Comparison of ENCODE assay signal across 11 cellular contexts in genomic region chr3:125140011-125140813, GRCh38.
A peak's percentile ranks its signal among the peaks of the same experiment; 100 is the strongest.
DNase-seq lines count a peak whose midpoint lies in the region; ATAC-seq, FAIRE-seq and TF ChIP-seq lines count a peak whose summit lies in the region.
"Had no signal": no experiment of that assay in that cellular context is flagged by ENCODE, and none has a peak within 500 bp of the region (broad histone marks: within the 10 kb centered on the region; RNA-seq: fewer than 3 reads in every experiment).

No MANE protein-coding gene starts in this region.

- no peak for TF ChIP-seq EP300 in H1 (IDR thresholded peaks at IDR 0.05; ENCODE audit: borderline replicate concordance in 1 of 2, low read depth in 2 of 2, low read length in 2 of 2)

- H2BK12ac ChIP-seq in H1 (ENCODE audit: low read depth, low read length) = no peak overlapping the region; the same call in 1 of the 2 replicates

- H3K27me3 ChIP-seq in BLaER1 (peaks cover 18% of the 10 kb centered on the region; the same call in 1 of the 2 replicates), H1 (replicated peaks in 1 of 4; ENCODE audit: control insufficient read depth in 3 of 4, extremely low read depth in 1 of 4, insufficient read depth in 3 of 4, low read length in 3 of 4) (peaks cover 0 to 8% (median 5%) of the 10 kb centered on the region in 4 experiments; a peak in 5 of 7 replicates), MM.1S (replicated peaks; ENCODE audit: insufficient read depth, low read length) (peaks cover 5% of the 10 kb centered on the region; the same call in 1 of the 2 replicates)
- H3K27me3 ChIP-seq: gastrocnemius medialis had no signal

- peaks cover 56 to 69% of the 10 kb centered on the region in 2 donors for H3K4me1 Mint-ChIP-seq in natural killer cell treated with Interleukin-12 subunit alpha and Interleukin-12 subunit beta and Interleukin-15 and Interleukin-18, amount 100 ng/mL, for 72 hours (ENCODE audit: low read depth in 2 of 2)

- no peak overlapping the region for H2BK15ac ChIP-seq in H1 (ENCODE audit: low read length)

- peaks cover 12% of the 10 kb centered on the region for H3F3A ChIP-seq in MM.1S (ENCODE audit: insufficient read depth, low read length)

- H3K4me3 Mint-ChIP-seq in natural killer cell treated with Interleukin-12 subunit alpha and Interleukin-12 subunit beta and Interleukin-15 and Interleukin-18, amount 100 ng/mL, for 72 hours = peak overlapping the region; percentile 38

- no peak overlapping the region for H3K23ac ChIP-seq in H1 (ENCODE audit: insufficient read length)

- H3K56ac ChIP-seq in H1 (replicated peaks; ENCODE audit: insufficient read length, low read depth, low read length) = no peak overlapping the region

- peaks cover 7% of the 10 kb centered on the region; the same call in 1 of the 2 replicates for H3K23me2 ChIP-seq in H1 (ENCODE audit: low read depth, low read length)

- no peaks in the 10 kb centered on the region for H3K9me2 ChIP-seq in MM.1S (replicated peaks; ENCODE audit: insufficient read depth, low read length)

- TF ChIP-seq RAD21 in H1 (IDR thresholded peaks at IDR 0.05 in 1 of 2, conservative IDR thresholded peaks at IDR 0.05 in 1 of 2; ENCODE audit: low read depth in 2 of 2, low read length in 2 of 2) = no peak

- no peaks in the 10 kb centered on the region for H3K9me3 Mint-ChIP-seq in natural killer cell treated with Interleukin-12 subunit alpha and Interleukin-12 subunit beta and Interleukin-15 and Interleukin-18, amount 100 ng/mL, for 72 hours

- H3K27ac Mint-ChIP-seq in natural killer cell treated with Interleukin-12 subunit alpha and Interleukin-12 subunit beta and Interleukin-15 and Interleukin-18, amount 100 ng/mL, for 72 hours = peak overlapping the region; percentile 86 to 88

- no peak for FAIRE-seq in H1 (lab: Jason Lieb, UNC)

- no peak overlapping the region for H2BK20ac ChIP-seq in H1 (ENCODE audit: low read length)

- H4K91ac ChIP-seq in H1 (replicated peaks; ENCODE audit: insufficient read length, low read length) = no peak overlapping the region

- no peak overlapping the region for H4K8ac ChIP-seq in H1 (ENCODE audit: extremely low read depth, insufficient read depth, low read length)

- H3K79me2 ChIP-seq in H1 (ENCODE audit: control insufficient read depth in 1 of 2, insufficient read depth in 2 of 2, low read length in 2 of 2) = no peaks in the 10 kb centered on the region
- no peaks in the 10 kb centered on the region for H3K79me2 ChIP-seq in MM.1S (ENCODE audit: low read length)

- H3K9ac ChIP-seq in BLaER1 (no peak overlapping the region), H1 (replicated peaks in 1 of 4; ENCODE audit: extremely low read depth in 1 of 4, low read depth in 3 of 4, low read length in 3 of 4) (no peak overlapping the region), MM.1S (ENCODE audit: low read length) (no peak overlapping the region)

- H3K27me3 Mint-ChIP-seq in natural killer cell treated with Interleukin-12 subunit alpha and Interleukin-12 subunit beta and Interleukin-15 and Interleukin-18, amount 100 ng/mL, for 72 hours = peaks cover 0 to 5% of the 10 kb centered on the region in 2 donors

- H3K4ac ChIP-seq in H1 (replicated peaks; ENCODE audit: insufficient read length, low read depth, low read length) = no peak overlapping the region

- CTCF ChIA-PET in H1 (lab: Charles Lee; ENCODE audit: partially characterized antibody) = interaction anchor here (1.0 to 3.5 kb wide), 6 partner anchors 10 to 138 kb away, joined by 3 to 14 read pairs (median 3); no protein-coding TSS in a partner anchor

- H3K36me3 ChIP-seq in BLaER1 (no peaks in the 10 kb centered on the region), H1 (ENCODE audit: control insufficient read depth in 2 of 4, insufficient read depth in 4 of 4, low read length in 3 of 4) (no peaks in the 10 kb centered on the region), MM.1S (replicated peaks; ENCODE audit: insufficient read depth, low read length) (no peaks in the 10 kb centered on the region)
- H3K36me3 ChIP-seq: gastrocnemius medialis had no signal

- TF ChIP-seq POLR2A in H1 (IDR thresholded peaks at IDR 0.05; ENCODE audit: control extremely low read depth in 1 of 2, low read depth in 2 of 2, low read length in 2 of 2) = no peak

- H3K4me3 ChIP-seq in BLaER1 = no peak overlapping the region
- no peak overlapping the region for H3K4me3 ChIP-seq in H1 (ENCODE audit: extremely low read depth in 1 of 4, insufficient read depth in 2 of 4, low read depth in 3 of 4, low read length in 4 of 4)
- no peak overlapping the region for H3K4me3 ChIP-seq in MM.1S (ENCODE audit: low read length)
- H3K4me3 ChIP-seq: gastrocnemius medialis had no signal

- no peak overlapping the region for H4K5ac ChIP-seq in H1 (ENCODE audit: insufficient read length, low read depth, low read length)

- H2BK5ac ChIP-seq in H1 (ENCODE audit: low read depth, low read length) = no peak overlapping the region

- H2AFZ ChIP-seq in H1 (ENCODE audit: low read length) (no peak overlapping the region), MM.1S (ENCODE audit: low read length) (no peak overlapping the region)

- peaks cover 45% of the 10 kb centered on the region for H4K20me1 ChIP-seq in BLaER1
- H4K20me1 ChIP-seq in H1 (replicated peaks in 1 of 2; ENCODE audit: control insufficient read depth in 1 of 2, insufficient read depth in 2 of 2, low read length in 2 of 2) = no peaks in the 10 kb centered on the region
- H4K20me1 ChIP-seq in MM.1S (ENCODE audit: insufficient read depth, low read length) = no peaks in the 10 kb centered on the region

- H3K9me3 ChIP-seq in BLaER1 (no peaks in the 10 kb centered on the region), H1 (ENCODE audit: insufficient read depth in 2 of 2, low read depth in 1 of 2, low read length in 1 of 2) (no peaks in the 10 kb centered on the region), MM.1S (replicated peaks; ENCODE audit: insufficient read depth, low read length) (no peaks in the 10 kb centered on the region)
- H3K9me3 ChIP-seq: gastrocnemius medialis had no signal

- POLR2A ChIA-PET in H1 (lab: Charles Lee; ENCODE audit: partially characterized antibody) = interaction anchor here (1.2 to 1.7 kb wide), 3 partner anchors 8 to 11 kb away, joined by 3 to 4 read pairs (median 3); no protein-coding TSS in a partner anchor

- peak; percentile 94 for DNase-seq in M059J (ENCODE audit: low read depth)
- no peak for DNase-seq in H1 (ENCODE audit: low read depth in 1 of 2, low spot score in 2 of 2)
- no peak for DNase-seq in natural killer cell treated with Interleukin-12 subunit alpha and Interleukin-12 subunit beta and Interleukin-15 and Interleukin-18, amount 100 ng/mL, for 72 hours (ENCODE audit: low spot score)
- DNase-seq in NCI-H1092 (lab: John Stamatoyannopoulos, UW) = no peak
- DNase-seq in MM.1S = no peak
- DNase-seq in SW 1271 (lab: John Stamatoyannopoulos, UW) = no peak
- DNase-seq: gastrocnemius medialis, NCI-H446, T1000 had no signal

- H3K36me3 Mint-ChIP-seq in natural killer cell treated with Interleukin-12 subunit alpha and Interleukin-12 subunit beta and Interleukin-15 and Interleukin-18, amount 100 ng/mL, for 72 hours = no peaks in the 10 kb centered on the region

- no peak for ATAC-seq in natural killer cell treated with Interleukin-12 subunit alpha and Interleukin-12 subunit beta and Interleukin-15 and Interleukin-18, amount 100 ng/mL, for 72 hours
- no peak for ATAC-seq in GM19395 (IDR thresholded peaks at IDR 0.05; ENCODE audit: unreplicated experiment)

- no peaks in the 10 kb centered on the region for H3K79me1 ChIP-seq in H1 (ENCODE audit: low read depth, low read length)

- H3K4me1 ChIP-seq in BLaER1 (peaks cover 70% of the 10 kb centered on the region), H1 (replicated peaks in 1 of 4; ENCODE audit: control insufficient read depth in 3 of 4, insufficient read depth in 4 of 4, low read length in 3 of 4) (peaks cover 11 to 34% (median 26%) of the 10 kb centered on the region in 4 experiments), MM.1S (ENCODE audit: low read length) (peaks cover 12% of the 10 kb centered on the region)

- H2AK5ac ChIP-seq in H1 (ENCODE audit: low read depth, low read length) = peak overlapping the region; percentile 82

- no peak for TF ChIP-seq CTCF in H1 (IDR thresholded peaks at IDR 0.05; ENCODE audit: control extremely low read depth in 1 of 3, insufficient read depth in 1 of 3, low read depth in 1 of 3, low read length in 3 of 3)
- TF ChIP-seq CTCF in MM.1S (IDR thresholded peaks at IDR 0.05; ENCODE audit: low read length) = no peak

- H3K14ac ChIP-seq in H1 (ENCODE audit: insufficient read length) = no peak overlapping the region

- H3K18ac ChIP-seq in H1 (ENCODE audit: extremely low read depth, low read length) = no peak overlapping the region

- 89% methylated on average over 12 of the region's 12 CpGs; no CpG with 5 or more reads in 1 of the 2 experiments for WGBS in H1 (ENCODE audit: extremely low coverage in 1 of 2, insufficient coverage in 1 of 2, insufficient read length in 1 of 2, insufficient replicate concordance in 2 of 2, low coverage in 1 of 2, low lambda C conversion rate in 2 of 2, missing lambda C conversion rate in 1 of 2), 2 experiments

- H3K27ac ChIP-seq in BLaER1 = no peak overlapping the region
- no peak overlapping the region for H3K27ac ChIP-seq in H1 (ENCODE audit: low read depth, low read length)
- H3K27ac ChIP-seq in MM.1S (ENCODE audit: low read length) = no peak overlapping the region

- H3K4me2 ChIP-seq in BLaER1 (peak overlapping the region; percentile 97), H1 (ENCODE audit: insufficient read depth in 1 of 2, low read depth in 2 of 2, low read length in 2 of 2) (no peak overlapping the region), MM.1S (ENCODE audit: low read depth, low read length) (no peak overlapping the region)

- H2BK120ac ChIP-seq in H1 (replicated peaks; ENCODE audit: low read depth, low read length) = no peak overlapping the region

TF ChIP-seq in H1, 55 proteins besides CTCF, POLR2A, EP300 and RAD21 (continues in another document):
- TF ChIP-seq NANOG (IDR thresholded peaks at IDR 0.05; ENCODE audit: insufficient read depth, low read depth, low read length, poor library complexity, severe bottlenecking) = no peak
- TF ChIP-seq SIX5 (IDR thresholded peaks at IDR 0.05; ENCODE audit: low read depth, low read length) = no peak
- TF ChIP-seq, protein P1, sequence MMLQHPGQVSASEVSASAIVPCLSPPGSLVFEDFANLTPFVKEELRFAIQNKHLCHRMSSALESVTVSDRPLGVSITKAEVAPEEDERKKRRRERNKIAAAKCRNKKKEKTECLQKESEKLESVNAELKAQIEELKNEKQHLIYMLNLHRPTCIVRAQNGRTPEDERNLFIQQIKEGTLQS (IDR thresholded peaks at IDR 0.05; ENCODE audit: insufficient read depth, low read depth, low read length) = no peak
- TF ChIP-seq RXRA (IDR thresholded peaks at IDR 0.05; ENCODE audit: insufficient read depth, low read depth, low read length) = no peak
- TF ChIP-seq EGR1 (IDR thresholded peaks at IDR 0.05; ENCODE audit: borderline replicate concordance, low read depth, low read length) = no peak
